In the genomic region with DNA sequence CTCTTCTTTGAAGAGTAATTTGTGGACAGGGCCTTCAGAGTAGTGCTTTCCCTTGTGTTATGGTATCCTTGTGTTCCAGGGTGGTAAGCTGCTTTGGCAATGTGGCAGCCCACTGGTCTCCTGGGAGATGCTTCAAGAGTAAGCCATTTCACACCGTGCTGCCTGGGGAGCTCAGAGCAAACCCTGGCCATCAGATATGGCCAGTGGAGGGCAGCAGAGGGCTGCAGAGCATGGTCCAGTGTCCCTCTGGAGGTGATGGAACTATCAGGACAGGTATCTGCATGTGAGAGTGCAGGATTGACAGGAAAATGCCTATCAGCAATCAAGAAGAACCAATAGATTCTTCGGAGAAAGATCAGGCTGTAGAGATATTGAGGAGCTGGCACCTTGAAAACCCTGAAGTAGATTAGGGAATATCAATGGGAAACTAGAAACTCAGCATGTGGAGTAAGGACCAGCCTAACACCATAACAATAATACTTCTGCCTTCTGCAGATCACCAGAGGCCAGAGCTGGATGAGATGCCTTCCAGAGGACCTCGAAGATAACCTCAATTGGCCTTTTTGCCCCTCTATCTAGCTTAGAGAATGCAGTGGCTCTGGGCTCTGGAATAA, we compare ENCODE assay signal across 8 cellular contexts.
DNase-seq lines count a peak whose midpoint lies in the region; ATAC-seq and TF ChIP-seq lines count a peak whose summit lies in the region.

No MANE protein-coding gene starts in this region.

- no peaks in the 10 kb centered on the region for H3K36me3 ChIP-seq in NT2/D1 (ENCODE audit: insufficient read depth, insufficient read length, low read length)
- H3K36me3 ChIP-seq in esophagus muscularis mucosa = no peaks in the 10 kb centered on the region

- H3K27me3 ChIP-seq in NT2/D1 (ENCODE audit: insufficient read depth, insufficient read length) = no peaks in the 10 kb centered on the region
- H3K27me3 ChIP-seq in esophagus muscularis mucosa = no peaks in the 10 kb centered on the region

- no peak for TF ChIP-seq EP300 in esophagus muscularis mucosa (IDR thresholded peaks at IDR 0.05)

- H3K4me3 ChIP-seq in NT2/D1 (ENCODE audit: insufficient read length, low read depth) (no peak overlapping the region), esophagus muscularis mucosa (no peak overlapping the region)

- ATAC-seq in GM21526 (IDR thresholded peaks at IDR 0.05; ENCODE audit: low FRiP score, unreplicated experiment) = peak; percentile 89

- no peak overlapping the region for H3K27ac Mint-ChIP-seq in nephron progenitor cell

- H3K9me3 ChIP-seq in NT2/D1 (ENCODE audit: insufficient read depth, low read length) (peaks cover 19% of the 10 kb centered on the region), esophagus muscularis mucosa (peaks cover 0 to 7% (median 3%) of the 10 kb centered on the region in 4 donors)

- 44% methylated on average over 3 of the region's 3 CpGs for WGBS in esophagus muscularis mucosa

- peak; percentile 43 for DNase-seq in activated CD4-positive, alpha-beta T cell treated with anti-CD3 and anti-CD28 coated beads for 48 hours
- DNase-seq in activated CD4-positive, alpha-beta T cell treated with anti-CD3 and anti-CD28 coated beads for 1 hour = no peak
- DNase-seq in HT-29 (ENCODE audit: low spot score) (peak; percentile 75), NT2/D1 (ENCODE audit: low read depth, low spot score) (peak; percentile 59), ecto neural progenitor cell (ENCODE audit: low spot score) (peak; percentile 79), nephron progenitor cell (peak; percentile 78), esophagus muscularis mucosa (ENCODE audit: extremely low spot score) (no peak)

- peaks cover 9% of the 10 kb centered on the region for H3K36me3 Mint-ChIP-seq in nephron progenitor cell (ENCODE audit: low read depth)

- H3K27me3 Mint-ChIP-seq in nephron progenitor cell (ENCODE audit: low read depth, poor library complexity) = peaks cover 5% of the 10 kb centered on the region

- intact Hi-C loops in esophagus muscularis mucosa (cut with DNase I) = no loop called here

- no peak overlapping the region for H3K27ac ChIP-seq in esophagus muscularis mucosa (replicated peaks in 1 of 4)

- H3K4me1 Mint-ChIP-seq in nephron progenitor cell = no peaks in the 10 kb centered on the region

- H3K9ac ChIP-seq in NT2/D1 (ENCODE audit: insufficient read length, low read depth) = no peak overlapping the region

- no peaks in the 10 kb centered on the region for H3K4me1 ChIP-seq in NT2/D1 (ENCODE audit: insufficient read depth, insufficient read length)
- no peaks in the 10 kb centered on the region for H3K4me1 ChIP-seq in esophagus muscularis mucosa

- H3K9me3 Mint-ChIP-seq in nephron progenitor cell = peaks cover 20% of the 10 kb centered on the region

- TF ChIP-seq CTCF in nephron progenitor cell (IDR thresholded peaks at IDR 0.05) (peak; percentile 83), esophagus muscularis mucosa (IDR thresholded peaks at IDR 0.05) (peak in 1 of 3 experiments; percentile 38)

- H3K4me3 Mint-ChIP-seq in nephron progenitor cell = no peak overlapping the region

- TF ChIP-seq POLR2A in esophagus muscularis mucosa (IDR thresholded peaks at IDR 0.05; ENCODE audit: low read depth) = no peak

Comparison
In these comparisons a context has a peak if more than half of its experiments do, and no peak if none do; other contexts are left out.
1. DNase-seq: peak in activated CD4-positive, alpha-beta T cell treated with anti-CD3 and anti-CD28 coated beads for 48 hours (single experiment), HT-29 (single experiment), NT2/D1 (single experiment), ecto neural progenitor cell (single experiment) and nephron progenitor cell (single experiment); none in activated CD4-positive, alpha-beta T cell treated with anti-CD3 and anti-CD28 coated beads for 1 hour (single experiment) and esophagus muscularis mucosa (single experiment).